ENCODE assay signal across 22 cellular contexts in the genomic region with DNA sequence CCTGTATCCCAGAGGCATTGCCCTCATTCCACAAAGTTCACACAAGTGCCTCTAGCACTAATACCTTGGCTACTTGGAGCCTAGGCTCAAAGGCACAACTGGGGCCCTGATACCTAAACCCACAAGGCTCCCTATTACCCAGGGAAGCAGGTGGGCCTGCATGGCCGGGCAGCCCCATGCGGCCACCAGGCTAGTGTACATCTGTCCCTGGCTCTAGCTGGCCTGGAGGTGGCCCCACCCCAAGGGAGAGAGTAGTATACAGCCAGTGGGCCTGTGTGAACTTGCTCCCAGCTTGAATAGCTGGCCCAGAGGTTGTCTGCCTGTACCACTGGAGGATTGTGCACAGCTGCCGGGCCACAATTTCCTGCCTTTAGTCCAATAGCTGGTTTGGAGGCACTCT.
"Had no signal": no experiment of that assay in that cellular context is flagged by ENCODE, and none has a peak within 500 bp of the region (broad histone marks: within the 10 kb centered on the region; RNA-seq: fewer than 3 reads in every experiment).

No MANE protein-coding gene starts in this region.

- H3K27me3 ChIP-seq: esophagus squamous epithelium, gastroesophageal sphincter, suprapubic skin, thyroid gland, upper lobe of left lung, vagina had no signal

- DNase-seq: cerebellar nuclear complex; endodermal cell; esophagus squamous epithelium; foreskin fibroblast; glutamatergic neuron; islet precursor cell; left cardiac atrium; natural killer cell; stimulated activated CD4-positive, alpha-beta T cell treated with anti-CD3 and anti-CD28 coated beads, Interleukin-4, amount 100 ng/mL, for 1 hour; stimulated activated CD8-positive, alpha-beta memory T cell treated with anti-CD3 and anti-CD28 coated beads, Interleukin-4, amount 100 ng/mL, for 48 hours; stimulated activated naive CD8-positive, alpha-beta T cell treated with anti-CD3 and anti-CD28 coated beads, Interleukin-15, Interleukin-2, amounts not matched to agents 100 U/mL and 50 U/mL, for 24 hours; thyroid gland had no signal

- FAIRE-seq: colon had no signal

- H3K27me3 Mint-ChIP-seq: dendritic cell treated with granulocyte-macrophage colony-stimulating factor and Interleukin-4, amounts not matched to agents 40 ng/mL and 50 ng/mL, for 4 days had no signal

- H3K9me3 Mint-ChIP-seq: endodermal cell had no signal

- H3K4me3 ChIP-seq: esophagus squamous epithelium, gastroesophageal sphincter, smooth muscle cell, suprapubic skin, thyroid gland, upper lobe of left lung, vagina had no signal

- H3K27ac Mint-ChIP-seq: dendritic cell treated with granulocyte-macrophage colony-stimulating factor and Interleukin-4, amounts not matched to agents 40 ng/mL and 50 ng/mL, for 4 days; endodermal cell had no signal

- H3K27ac ChIP-seq: esophagus squamous epithelium, gastroesophageal sphincter, suprapubic skin, thyroid gland, upper lobe of left lung, vagina had no signal

- H3K9me3 ChIP-seq: esophagus squamous epithelium, gastroesophageal sphincter, suprapubic skin, thyroid gland, upper lobe of left lung, vagina had no signal

- H3K4me1 Mint-ChIP-seq: endodermal cell, neural crest cell had no signal

- H3K4me3 Mint-ChIP-seq: dendritic cell treated with granulocyte-macrophage colony-stimulating factor and Interleukin-4, amounts not matched to agents 40 ng/mL and 50 ng/mL, for 4 days; endodermal cell; mesothelial cell of epicardium; natural killer cell; neural crest cell; stimulated activated effector memory CD8-positive, alpha-beta T cell treated with anti-CD3 and anti-CD28 coated beads, Interleukin-12 subunit alpha, Interleukin-12 subunit beta, amount 100 ng/mL, for 72 hours had no signal

- H3K4me2 ChIP-seq: smooth muscle cell had no signal

- H3K4me1 ChIP-seq: esophagus squamous epithelium, gastroesophageal sphincter, suprapubic skin, thyroid gland had no signal
